In the genomic region with DNA sequence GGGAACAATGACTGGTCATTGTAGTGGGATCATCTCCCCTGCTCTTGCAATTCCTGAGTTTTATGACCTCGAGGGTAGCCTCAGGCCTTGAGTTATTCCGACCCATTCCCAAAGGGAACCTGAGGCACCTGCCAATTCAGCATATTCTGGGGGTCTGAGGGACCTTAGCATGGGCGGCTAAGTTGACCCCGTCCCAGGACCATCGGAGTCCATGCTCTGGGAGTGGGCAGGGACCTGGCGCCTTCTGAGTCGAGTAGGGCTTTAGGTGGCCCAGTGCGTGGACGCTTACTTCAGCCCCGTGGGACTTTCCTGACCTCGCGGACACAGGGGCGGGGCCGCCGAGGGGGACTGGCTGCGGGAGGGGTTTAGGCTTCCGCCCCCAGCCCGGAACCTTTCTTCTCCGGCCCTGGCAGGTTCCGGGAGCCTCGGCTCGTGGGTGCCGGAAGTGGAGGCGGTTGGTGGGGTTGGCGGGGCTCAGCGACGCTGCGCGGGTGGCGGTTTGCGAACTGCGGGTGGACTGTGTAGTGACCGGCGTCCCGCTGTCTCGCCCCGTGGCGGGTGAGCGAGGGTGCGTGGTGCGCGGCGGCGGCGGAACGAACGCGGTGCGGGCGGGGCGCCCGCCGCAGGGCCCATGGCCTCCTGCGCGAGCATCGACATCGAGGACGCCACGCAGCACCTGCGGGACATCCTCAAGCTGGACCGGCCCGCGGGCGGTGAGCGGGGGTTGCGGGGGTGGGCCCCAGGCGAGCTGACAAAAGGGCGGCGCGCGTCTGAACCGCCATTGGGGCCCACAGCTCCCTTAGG, we compare ENCODE assay signal across 1 cellular context.
TF ChIP-seq lines count a peak whose summit lies in the region.

Gene EDC4, plus strand, starts transcription at position 422 of the 804 bp plus-strand sequence. Its CDS starts 210 bp downstream, at position 632.

TF ChIP-seq in K562, 482 proteins besides CTCF, POLR2A, EP300 and RAD21 (continues in another document):
- TF ChIP-seq PHB (CRISPR knock-in tag; IDR thresholded peaks at IDR 0.05) (no peak), MAX (CRISPR knock-in tag; IDR thresholded peaks at IDR 0.05) (peak; percentile 79), ATF1 (CRISPR knock-in tag; IDR thresholded peaks at IDR 0.05) (no peak), ATF1 (tag; IDR thresholded peaks at IDR 0.05) (peak; percentile 71), ZNF408 (CRISPR knock-in tag; IDR thresholded peaks at IDR 0.05; ENCODE audit: low read depth) (no peak), NFYB (IDR thresholded peaks at IDR 0.05; ENCODE audit: extremely low read depth, insufficient read length) (no peak), KHSRP (IDR thresholded peaks at IDR 0.05) (no peak), MBD2 (IDR thresholded peaks at IDR 0.05; ENCODE audit: borderline replicate concordance, low read depth) (peak; percentile 69; the same call in 1 of the 2 replicates), GATAD2B (IDR thresholded peaks at IDR 0.05; ENCODE audit: borderline replicate concordance) (no peak; the same call in 1 of the 2 replicates), NUFIP1 (IDR thresholded peaks at IDR 0.05; ENCODE audit: partially characterized antibody) (no peak), IRF2 (CRISPR knock-in tag; IDR thresholded peaks at IDR 0.05) (no peak), TFAM (CRISPR knock-in tag; conservative IDR thresholded peaks at IDR 0.05) (no peak), TCF3 (CRISPR knock-in tag; IDR thresholded peaks at IDR 0.05) (0 out of 2 replicates have a peak, but pooled peaks have one; percentile 33), ZNF75A (CRISPR knock-in tag; IDR thresholded peaks at IDR 0.05) (0 out of 2 replicates have a peak, but pooled peaks have one; percentile 16), SUPT5H (IDR thresholded peaks at IDR 0.05) (peak; percentile 77), KLF10 (CRISPR knock-in tag; IDR thresholded peaks at IDR 0.05) (no peak), GTF2E2 (tag; IDR thresholded peaks at IDR 0.05) (no peak), TAF9B (IDR thresholded peaks at IDR 0.05; ENCODE audit: partially characterized antibody) (no peak), RB1 (IDR thresholded peaks at IDR 0.05; ENCODE audit: low read depth) (peak; percentile 95), PCBP2 (IDR thresholded peaks at IDR 0.05; ENCODE audit: low read depth, low read length, poor library complexity, severe bottlenecking) (no peak), ZNF239 (CRISPR knock-in tag; IDR thresholded peaks at IDR 0.05) (no peak), MED1 (CRISPR knock-in tag; IDR thresholded peaks at IDR 0.05; ENCODE audit: borderline replicate concordance) (no peak), ZNF134 (CRISPR knock-in tag; conservative IDR thresholded peaks at IDR 0.05) (no peak), TBP (optimal IDR thresholded peaks at IDR 0.05; ENCODE audit: low read depth, low read length) (peak; percentile 77), CREB3L1 (IDR thresholded peaks at IDR 0.05; ENCODE audit: borderline replicate concordance, low read depth) (peak; percentile 92), NELFE (IDR thresholded peaks at IDR 0.05; ENCODE audit: insufficient read depth, insufficient read length) (no peak), RNF219 (CRISPR knock-in tag; IDR thresholded peaks at IDR 0.05) (no peak), MTA2 (IDR thresholded peaks at IDR 0.05; ENCODE audit: low read depth) (no peak), ADNP (tag; IDR thresholded peaks at IDR 0.05) (no peak), SREBF1 (IDR thresholded peaks at IDR 0.05; ENCODE audit: borderline replicate concordance, low read depth, low read length) (no peak), CBX5 (IDR thresholded peaks at IDR 0.05; ENCODE audit: borderline replicate concordance, low read depth) (no peak), ZEB2 (IDR thresholded peaks at IDR 0.05) (peak; percentile 95), HDAC3 (IDR thresholded peaks at IDR 0.05; ENCODE audit: borderline replicate concordance, partially characterized antibody) (no peak), ZBTB8A (IDR thresholded peaks at IDR 0.05; ENCODE audit: partially characterized antibody) (no peak), ZNF274 (IDR thresholded peaks at IDR 0.05; ENCODE audit: borderline replicate concordance, low read depth, low read length) (no peak), HNRNPUL1 (IDR thresholded peaks at IDR 0.05; ENCODE audit: low read length) (no peak), TAL1 (IDR thresholded peaks at IDR 0.05) (no peak), XRCC3 (IDR thresholded peaks at IDR 0.05) (no peak), NFATC3 (IDR thresholded peaks at IDR 0.05) (no peak), POLR2G (IDR thresholded peaks at IDR 0.05; ENCODE audit: low read depth, low read length) (peak; percentile 96), SRSF9 (IDR thresholded peaks at IDR 0.05; ENCODE audit: borderline replicate concordance, low read depth, low read length) (no peak), ZNF24 (IDR thresholded peaks at IDR 0.05) (no peak), ZNF644 (tag; IDR thresholded peaks at IDR 0.05; ENCODE audit: low read depth) (no peak), POLR2AphosphoS2 (IDR thresholded peaks at IDR 0.05; ENCODE audit: low read length) (peak; percentile 95; the same call in 1 of the 2 replicates), DACH1 (IDR thresholded peaks at IDR 0.05; ENCODE audit: partially characterized antibody) (no peak), ZNF436 (CRISPR knock-in tag; IDR thresholded peaks at IDR 0.05) (0 out of 2 replicates have a peak, but pooled peaks have one; percentile 47), LARP7 (IDR thresholded peaks at IDR 0.05) (no peak), MYC (IDR thresholded peaks at IDR 0.05; ENCODE audit: low read depth, low read length) (peak; percentile 83), MYC (CRISPR knock-in tag; IDR thresholded peaks at IDR 0.05; ENCODE audit: borderline replicate concordance, low read depth) (peak; percentile 54; the same call in 1 of the 2 replicates), NR4A1 (CRISPR knock-in tag; IDR thresholded peaks at IDR 0.05) (peak; percentile 89), NR4A1 (tag; IDR thresholded peaks at IDR 0.05) (no peak; the same call in 1 of the 2 replicates), SMAD4 (CRISPR knock-in tag; conservative IDR thresholded peaks at IDR 0.05) (peak; percentile 70), SRF (CRISPR knock-in tag; IDR thresholded peaks at IDR 0.05) (no peak), TCFL5 (CRISPR knock-in tag; conservative IDR thresholded peaks at IDR 0.05) (0 out of 2 replicates have a peak, but pooled peaks have one; percentile 57), SMAD1 (IDR thresholded peaks at IDR 0.05; ENCODE audit: low read depth, low read length, partially characterized antibody) (peak; percentile 30), ZNF41 (CRISPR knock-in tag; conservative IDR thresholded peaks at IDR 0.05) (no peak), YY1 (IDR thresholded peaks at IDR 0.05; ENCODE audit: borderline replicate concordance in 1 of 3, control insufficient read depth in 1 of 3, extremely low read depth in 1 of 3, insufficient read depth in 3 of 3, insufficient read length in 1 of 3, insufficient replicate concordance in 2 of 3, low read depth in 1 of 3, low read length in 2 of 3) (peak in 2 of 3 experiments; percentile 36 to 67), TOE1 (IDR thresholded peaks at IDR 0.05; ENCODE audit: borderline replicate concordance) (peak; percentile 82), TOE1 (CRISPR knock-in tag; IDR thresholded peaks at IDR 0.05; ENCODE audit: borderline replicate concordance, low read depth) (no peak)
- TF ChIP-seq, protein P1, sequence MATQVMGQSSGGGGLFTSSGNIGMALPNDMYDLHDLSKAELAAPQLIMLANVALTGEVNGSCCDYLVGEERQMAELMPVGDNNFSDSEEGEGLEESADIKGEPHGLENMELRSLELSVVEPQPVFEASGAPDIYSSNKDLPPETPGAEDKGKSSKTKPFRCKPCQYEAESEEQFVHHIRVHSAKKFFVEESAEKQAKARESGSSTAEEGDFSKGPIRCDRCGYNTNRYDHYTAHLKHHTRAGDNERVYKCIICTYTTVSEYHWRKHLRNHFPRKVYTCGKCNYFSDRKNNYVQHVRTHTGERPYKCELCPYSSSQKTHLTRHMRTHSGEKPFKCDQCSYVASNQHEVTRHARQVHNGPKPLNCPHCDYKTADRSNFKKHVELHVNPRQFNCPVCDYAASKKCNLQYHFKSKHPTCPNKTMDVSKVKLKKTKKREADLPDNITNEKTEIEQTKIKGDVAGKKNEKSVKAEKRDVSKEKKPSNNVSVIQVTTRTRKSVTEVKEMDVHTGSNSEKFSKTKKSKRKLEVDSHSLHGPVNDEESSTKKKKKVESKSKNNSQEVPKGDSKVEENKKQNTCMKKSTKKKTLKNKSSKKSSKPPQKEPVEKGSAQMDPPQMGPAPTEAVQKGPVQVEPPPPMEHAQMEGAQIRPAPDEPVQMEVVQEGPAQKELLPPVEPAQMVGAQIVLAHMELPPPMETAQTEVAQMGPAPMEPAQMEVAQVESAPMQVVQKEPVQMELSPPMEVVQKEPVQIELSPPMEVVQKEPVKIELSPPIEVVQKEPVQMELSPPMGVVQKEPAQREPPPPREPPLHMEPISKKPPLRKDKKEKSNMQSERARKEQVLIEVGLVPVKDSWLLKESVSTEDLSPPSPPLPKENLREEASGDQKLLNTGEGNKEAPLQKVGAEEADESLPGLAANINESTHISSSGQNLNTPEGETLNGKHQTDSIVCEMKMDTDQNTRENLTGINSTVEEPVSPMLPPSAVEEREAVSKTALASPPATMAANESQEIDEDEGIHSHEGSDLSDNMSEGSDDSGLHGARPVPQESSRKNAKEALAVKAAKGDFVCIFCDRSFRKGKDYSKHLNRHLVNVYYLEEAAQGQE (CRISPR knock-in tag; IDR thresholded peaks at IDR 0.05; ENCODE audit: low read depth) = no peak; the same call in 1 of the 2 replicates
- TF ChIP-seq, protein P2, sequence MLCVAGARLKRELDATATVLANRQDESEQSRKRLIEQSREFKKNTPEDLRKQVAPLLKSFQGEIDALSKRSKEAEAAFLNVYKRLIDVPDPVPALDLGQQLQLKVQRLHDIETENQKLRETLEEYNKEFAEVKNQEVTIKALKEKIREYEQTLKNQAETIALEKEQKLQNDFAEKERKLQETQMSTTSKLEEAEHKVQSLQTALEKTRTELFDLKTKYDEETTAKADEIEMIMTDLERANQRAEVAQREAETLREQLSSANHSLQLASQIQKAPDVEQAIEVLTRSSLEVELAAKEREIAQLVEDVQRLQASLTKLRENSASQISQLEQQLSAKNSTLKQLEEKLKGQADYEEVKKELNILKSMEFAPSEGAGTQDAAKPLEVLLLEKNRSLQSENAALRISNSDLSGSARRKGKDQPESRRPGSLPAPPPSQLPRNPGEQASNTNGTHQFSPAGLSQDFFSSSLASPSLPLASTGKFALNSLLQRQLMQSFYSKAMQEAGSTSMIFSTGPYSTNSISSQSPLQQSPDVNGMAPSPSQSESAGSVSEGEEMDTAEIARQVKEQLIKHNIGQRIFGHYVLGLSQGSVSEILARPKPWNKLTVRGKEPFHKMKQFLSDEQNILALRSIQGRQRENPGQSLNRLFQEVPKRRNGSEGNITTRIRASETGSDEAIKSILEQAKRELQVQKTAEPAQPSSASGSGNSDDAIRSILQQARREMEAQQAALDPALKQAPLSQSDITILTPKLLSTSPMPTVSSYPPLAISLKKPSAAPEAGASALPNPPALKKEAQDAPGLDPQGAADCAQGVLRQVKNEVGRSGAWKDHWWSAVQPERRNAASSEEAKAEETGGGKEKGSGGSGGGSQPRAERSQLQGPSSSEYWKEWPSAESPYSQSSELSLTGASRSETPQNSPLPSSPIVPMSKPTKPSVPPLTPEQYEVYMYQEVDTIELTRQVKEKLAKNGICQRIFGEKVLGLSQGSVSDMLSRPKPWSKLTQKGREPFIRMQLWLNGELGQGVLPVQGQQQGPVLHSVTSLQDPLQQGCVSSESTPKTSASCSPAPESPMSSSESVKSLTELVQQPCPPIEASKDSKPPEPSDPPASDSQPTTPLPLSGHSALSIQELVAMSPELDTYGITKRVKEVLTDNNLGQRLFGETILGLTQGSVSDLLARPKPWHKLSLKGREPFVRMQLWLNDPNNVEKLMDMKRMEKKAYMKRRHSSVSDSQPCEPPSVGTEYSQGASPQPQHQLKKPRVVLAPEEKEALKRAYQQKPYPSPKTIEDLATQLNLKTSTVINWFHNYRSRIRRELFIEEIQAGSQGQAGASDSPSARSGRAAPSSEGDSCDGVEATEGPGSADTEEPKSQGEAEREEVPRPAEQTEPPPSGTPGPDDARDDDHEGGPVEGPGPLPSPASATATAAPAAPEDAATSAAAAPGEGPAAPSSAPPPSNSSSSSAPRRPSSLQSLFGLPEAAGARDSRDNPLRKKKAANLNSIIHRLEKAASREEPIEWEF (CRISPR knock-in tag; IDR thresholded peaks at IDR 0.05) = no peak
- TF ChIP-seq, protein P3, sequence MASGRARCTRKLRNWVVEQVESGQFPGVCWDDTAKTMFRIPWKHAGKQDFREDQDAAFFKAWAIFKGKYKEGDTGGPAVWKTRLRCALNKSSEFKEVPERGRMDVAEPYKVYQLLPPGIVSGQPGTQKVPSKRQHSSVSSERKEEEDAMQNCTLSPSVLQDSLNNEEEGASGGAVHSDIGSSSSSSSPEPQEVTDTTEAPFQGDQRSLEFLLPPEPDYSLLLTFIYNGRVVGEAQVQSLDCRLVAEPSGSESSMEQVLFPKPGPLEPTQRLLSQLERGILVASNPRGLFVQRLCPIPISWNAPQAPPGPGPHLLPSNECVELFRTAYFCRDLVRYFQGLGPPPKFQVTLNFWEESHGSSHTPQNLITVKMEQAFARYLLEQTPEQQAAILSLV (tag; IDR thresholded peaks at IDR 0.05) = no peak
